ENCODE assay signal across 15 cellular contexts in the genomic region with DNA sequence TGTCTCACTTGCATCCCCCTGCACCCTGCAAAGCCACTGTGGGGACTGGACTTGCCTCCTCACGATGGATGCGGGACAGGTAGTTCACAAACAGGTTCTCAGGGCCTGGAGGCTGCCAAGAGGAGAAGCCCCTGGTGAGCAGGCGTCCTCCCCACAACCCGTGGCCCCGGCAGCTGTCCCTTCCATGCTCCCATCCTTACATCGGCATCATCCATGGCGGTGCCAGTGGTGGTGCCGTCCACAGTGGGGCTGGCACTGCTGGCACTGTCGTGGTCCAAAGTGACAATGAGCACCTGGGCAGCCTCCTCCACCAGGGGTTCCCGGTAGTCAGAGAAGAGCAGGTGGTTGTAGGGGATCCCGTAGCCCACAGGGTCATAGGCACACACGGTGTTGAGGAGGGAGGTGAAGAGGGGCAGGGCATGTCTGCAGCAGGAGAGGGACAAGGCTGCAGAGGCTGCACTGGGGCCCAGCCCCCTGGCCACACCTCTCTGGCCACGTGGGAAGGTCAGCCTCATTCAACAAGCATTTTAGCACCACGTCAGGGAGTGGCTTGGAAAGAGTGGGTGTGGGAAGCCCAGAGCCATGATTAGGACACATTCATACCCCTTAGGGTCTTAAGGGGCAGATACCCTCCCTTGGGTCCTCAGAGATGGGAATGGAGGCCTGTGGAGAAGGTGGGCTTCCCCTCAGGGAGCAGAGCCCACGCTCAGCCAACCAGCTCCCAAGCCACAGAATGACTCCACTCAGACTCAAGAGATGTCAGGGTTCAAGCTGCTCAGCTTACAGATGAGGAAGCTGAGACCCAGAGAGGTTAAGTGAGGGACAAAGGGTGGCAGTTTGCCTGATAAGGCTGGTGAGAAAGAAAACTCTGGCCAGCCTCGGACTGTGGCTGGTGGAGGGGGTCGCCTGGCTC. TPM values are rescaled to one million over a fixed set of nuclear protein-coding genes. Genes with fewer than 3 reads are reported as not detected.
DNase-seq lines count a peak whose midpoint lies in the region; ATAC-seq, FAIRE-seq and TF ChIP-seq lines count a peak whose summit lies in the region.
"Had no signal": no experiment of that assay in that cellular context is flagged by ENCODE, and none has a peak within 500 bp of the region (broad histone marks: within the 10 kb centered on the region; RNA-seq: fewer than 3 reads in every experiment).

No MANE protein-coding gene starts in this region.

- TF ChIP-seq POLR2A in breast epithelium (IDR thresholded peaks at IDR 0.05), result no peak
- no peak for TF ChIP-seq POLR2A in H1 (IDR thresholded peaks at IDR 0.05; ENCODE audit: control extremely low read depth in 1 of 2, low read depth in 2 of 2, low read length in 2 of 2)

- H3K4me3 Mint-ChIP-seq in MCF 10A (ENCODE audit: unreplicated experiment), result no peak overlapping the region
- no peak overlapping the region for H3K4me3 Mint-ChIP-seq in GM23338
- H3K4me3 Mint-ChIP-seq: activated B cell treated with CpG ODN at 0.5 μM for 24 hours had no signal

- peak overlapping the region; percentile 81; the same call in 1 of the 2 replicates for H2BK15ac ChIP-seq in H1 (ENCODE audit: low read length)

- H4K8ac ChIP-seq in H1 (ENCODE audit: extremely low read depth, insufficient read depth, low read length), result no peak overlapping the region

- FAIRE-seq in H1 (lab: Jason Lieb, UNC), result no peak
- FAIRE-seq in urothelium cell line (lab: Jason Lieb, UNC), result peak; percentile 61

- 0 out of 2 replicates have a peak, but pooled peaks cover under 1% of the 10 kb centered on the region for H3K23me2 ChIP-seq in H1 (ENCODE audit: low read depth, low read length)

- H3K27me3 ChIP-seq in breast epithelium, result no peaks in the 10 kb centered on the region
- no peaks in the 10 kb centered on the region for H3K27me3 ChIP-seq in OCI-LY3 (ENCODE audit: low read depth, low read length)
- H3K27me3 ChIP-seq in H1 (replicated peaks in 1 of 4; ENCODE audit: control insufficient read depth in 3 of 4, extremely low read depth in 1 of 4, insufficient read depth in 3 of 4, low read length in 3 of 4), result peaks cover 0 to 5% (median 2%) of the 10 kb centered on the region in 4 experiments; a peak in 3 of 7 replicates
- peaks cover 6% of the 10 kb centered on the region; the same call in 1 of the 2 replicates for H3K27me3 ChIP-seq in GM23338 (ENCODE audit: insufficient read depth)
- H3K27me3 ChIP-seq: upper lobe of left lung had no signal

- intact Hi-C loops in MCF 10A (cut with micrococcal nuclease), result loop anchor here (2.0 kb wide), 3 partner anchors 87 to 211 kb away; partner anchors contain the start of genes ARMC7, ATP5PD, KCTD2 and NHERF1
- intact Hi-C loops in breast epithelium (cut with DNase I; ENCODE audit: low total_unique reads), result no loop called here

- no peak overlapping the region for H3K27ac ChIP-seq in breast epithelium
- H3K27ac ChIP-seq in OCI-LY3 (ENCODE audit: low read length), result no peak overlapping the region
- no peak overlapping the region for H3K27ac ChIP-seq in H1 (ENCODE audit: low read depth, low read length)
- H3K27ac ChIP-seq in GM23338 (ENCODE audit: low read depth), result no peak overlapping the region
- H3K27ac ChIP-seq: gastroesophageal sphincter, SJCRH30 had no signal

- 79% methylated on average over 17 of the region's 17 CpGs; no CpG with 5 or more reads in 1 of the 2 experiments for WGBS in H1 (ENCODE audit: extremely low coverage in 1 of 2, insufficient coverage in 1 of 2, insufficient read length in 1 of 2, insufficient replicate concordance in 2 of 2, low coverage in 1 of 2, low lambda C conversion rate in 2 of 2, missing lambda C conversion rate in 1 of 2), 2 experiments

- H4K20me1 ChIP-seq in OCI-LY3 (ENCODE audit: insufficient read depth, low read length), result no peaks in the 10 kb centered on the region
- H4K20me1 ChIP-seq in H1 (replicated peaks in 1 of 2; ENCODE audit: control insufficient read depth in 1 of 2, insufficient read depth in 2 of 2, low read length in 2 of 2), result peaks cover 0 to 2% of the 10 kb centered on the region in 2 experiments
- H4K20me1 ChIP-seq in GM23338 (replicated peaks; ENCODE audit: insufficient read depth), result no peaks in the 10 kb centered on the region

- no peak for TF ChIP-seq EP300 in H1 (IDR thresholded peaks at IDR 0.05; ENCODE audit: borderline replicate concordance in 1 of 2, low read depth in 2 of 2, low read length in 2 of 2)

- ATAC-seq in GM23338, result no peak
- ATAC-seq: gastroesophageal sphincter had no signal

- H3K27me3 Mint-ChIP-seq in MCF 10A (ENCODE audit: insufficient read depth, unreplicated experiment), result no peaks in the 10 kb centered on the region
- H3K27me3 Mint-ChIP-seq in GM23338 (ENCODE audit: insufficient read depth, low read depth, poor library complexity), result peaks cover 16% of the 10 kb centered on the region

- H3K36me3 ChIP-seq in breast epithelium (no peaks in the 10 kb centered on the region), OCI-LY3 (replicated peaks; ENCODE audit: low read depth, low read length) (no peaks in the 10 kb centered on the region), H1 (ENCODE audit: control insufficient read depth in 2 of 4, insufficient read depth in 4 of 4, low read length in 3 of 4) (no peaks in the 10 kb centered on the region), GM23338 (ENCODE audit: insufficient read depth) (no peaks in the 10 kb centered on the region)
- H3K36me3 ChIP-seq: SJCRH30 had no signal

- H4K5ac ChIP-seq in H1 (ENCODE audit: insufficient read length, low read depth, low read length), result no peak overlapping the region

- TF ChIP-seq CTCF in MCF 10A (IDR thresholded peaks at IDR 0.05; ENCODE audit: unreplicated experiment), result no peak
- TF ChIP-seq CTCF in breast epithelium (IDR thresholded peaks at IDR 0.05), result no peak
- no peak for TF ChIP-seq CTCF in OCI-LY3 (IDR thresholded peaks at IDR 0.05; ENCODE audit: low read depth, low read length)
- no peak for TF ChIP-seq CTCF in H1 (IDR thresholded peaks at IDR 0.05; ENCODE audit: control extremely low read depth in 1 of 3, insufficient read depth in 1 of 3, low read depth in 1 of 3, low read length in 3 of 3)
- TF ChIP-seq CTCF in GM23338 (conservative IDR thresholded peaks at IDR 0.05; ENCODE audit: low read depth in 2 of 2), result no peak

- H4K91ac ChIP-seq in H1 (replicated peaks; ENCODE audit: insufficient read length, low read length), result no peak overlapping the region

- no peak overlapping the region for H3K27ac Mint-ChIP-seq in MCF 10A (ENCODE audit: low read depth, unreplicated experiment)
- H3K27ac Mint-ChIP-seq in GM23338, result no peak overlapping the region
- H3K27ac Mint-ChIP-seq: activated B cell treated with CpG ODN at 0.5 μM for 24 hours had no signal

- H3K4me2 ChIP-seq in OCI-LY3 (ENCODE audit: low read length) (peak overlapping the region; percentile 64; the same call in 1 of the 2 replicates), H1 (ENCODE audit: insufficient read depth in 1 of 2, low read depth in 2 of 2, low read length in 2 of 2) (no peak overlapping the region), GM23338 (no peak overlapping the region)

- CTCF ChIA-PET in MCF 10A (lab: Yijun Ruan, JAX), result interaction anchor here (0.5 to 8.6 kb wide), 29 partner anchors 9 to 496 kb away, joined by 3 to 233 read pairs (median 5); partner anchors contain the start of genes HID1, MRPL58, OTOP2 and USH1G
- CTCF ChIA-PET in H1 (lab: Charles Lee; ENCODE audit: partially characterized antibody), result interaction anchor here (0.6 to 27.2 kb wide), 46 partner anchors 10 to 457 kb away, joined by 3 to 1072 read pairs (median 6); partner anchors contain the start of genes ARMC7, CDR2L, FADS6 and HID1

- peak; percentile 34 for DNase-seq in MCF 10A (ENCODE audit: unreplicated experiment)
- DNase-seq in breast epithelium (ENCODE audit: low spot score in 2 of 2), result no peak
- no peak for DNase-seq in H1 (ENCODE audit: low read depth in 1 of 2, low spot score in 2 of 2)
- peak; percentile 41 for DNase-seq in urothelium cell line (ENCODE audit: low spot score)
- DNase-seq in H4 (ENCODE audit: low spot score), result no peak
- DNase-seq in GM23338 (ENCODE audit: low spot score), result no peak
- no peak for DNase-seq in cortex of kidney (lab: John Stamatoyannopoulos, UW)
- DNase-seq: aorta, NCI-H1048 had no signal

- H3K4me1 Mint-ChIP-seq in MCF 10A (ENCODE audit: insufficient read depth, unreplicated experiment) (peaks cover 15% of the 10 kb centered on the region), GM23338 (peaks cover 2% of the 10 kb centered on the region)

- no peak overlapping the region for H3K23ac ChIP-seq in H1 (ENCODE audit: insufficient read length)

- H3K4me1 ChIP-seq in breast epithelium (no peaks in the 10 kb centered on the region), OCI-LY3 (ENCODE audit: low read length) (peaks cover 10% of the 10 kb centered on the region), H1 (replicated peaks in 1 of 4; ENCODE audit: control insufficient read depth in 3 of 4, insufficient read depth in 4 of 4, low read length in 3 of 4) (peaks cover 0 to 7% (median 1%) of the 10 kb centered on the region in 4 experiments; a peak in 4 of 7 replicates), GM23338 (ENCODE audit: insufficient read depth) (peaks cover 3% of the 10 kb centered on the region; the same call in 1 of the 2 replicates)
- H3K4me1 ChIP-seq: SJCRH30 had no signal

- H3K9me3 Mint-ChIP-seq in MCF 10A (ENCODE audit: unreplicated experiment), result no peaks in the 10 kb centered on the region
- no peaks in the 10 kb centered on the region for H3K9me3 Mint-ChIP-seq in GM23338
- H3K9me3 Mint-ChIP-seq: activated B cell treated with CpG ODN at 0.5 μM for 24 hours had no signal

- H2AK5ac ChIP-seq in H1 (ENCODE audit: low read depth, low read length), result no peak overlapping the region

- no peak overlapping the region for H3K9ac ChIP-seq in OCI-LY3 (ENCODE audit: low read length)
- H3K9ac ChIP-seq in H1 (replicated peaks in 1 of 4; ENCODE audit: extremely low read depth in 1 of 4, low read depth in 3 of 4, low read length in 3 of 4), result no peak overlapping the region

- peak overlapping the region; percentile 51; the same call in 1 of the 2 replicates for H2AFZ ChIP-seq in OCI-LY3 (ENCODE audit: low read depth, low read length)
- no peak overlapping the region for H2AFZ ChIP-seq in H1 (ENCODE audit: low read length)
- H2AFZ ChIP-seq in GM23338, result no peak overlapping the region

- no peaks in the 10 kb centered on the region for H3K36me3 Mint-ChIP-seq in MCF 10A (ENCODE audit: insufficient read depth, unreplicated experiment)
- H3K36me3 Mint-ChIP-seq in GM23338 (ENCODE audit: low read depth), result no peaks in the 10 kb centered on the region; the same call in 2 of the 3 replicates

- H3K79me1 ChIP-seq in H1 (ENCODE audit: low read depth, low read length), result no peaks in the 10 kb centered on the region

- no peaks in the 10 kb centered on the region for H3F3A ChIP-seq in GM23338 (replicated peaks; ENCODE audit: low read depth)

- TF ChIP-seq RAD21 in H1 (IDR thresholded peaks at IDR 0.05 in 1 of 2, conservative IDR thresholded peaks at IDR 0.05 in 1 of 2; ENCODE audit: low read depth in 2 of 2, low read length in 2 of 2), result no peak

- H3K56ac ChIP-seq in H1 (replicated peaks; ENCODE audit: insufficient read length, low read depth, low read length), result no peak overlapping the region

- no peaks in the 10 kb centered on the region for H3K9me3 ChIP-seq in breast epithelium
- H3K9me3 ChIP-seq in OCI-LY3 (ENCODE audit: insufficient read depth, low read length), result no peaks in the 10 kb centered on the region
- H3K9me3 ChIP-seq in H1 (ENCODE audit: insufficient read depth in 2 of 2, low read depth in 1 of 2, low read length in 1 of 2), result no peaks in the 10 kb centered on the region
- H3K9me3 ChIP-seq: gastroesophageal sphincter, SJCRH30 had no signal

- POLR2A ChIA-PET in MCF 10A (lab: Yijun Ruan, JAX) (interaction anchor here (0.6 to 3.0 kb wide), 12 partner anchors 15 to 311 kb away, joined by 3 to 20 read pairs (median 6); partner anchors contain the start of genes ATP5PD, CDR2L, FDXR and KCTD2), H1 (lab: Charles Lee; ENCODE audit: partially characterized antibody) (interaction anchor here (0.6 to 2.5 kb wide), 7 partner anchors 9 to 203 kb away, joined by 3 to 37 read pairs (median 3); partner anchors contain the start of genes HID1, MRPL58 and OTOP2)

- H2BK120ac ChIP-seq in H1 (replicated peaks; ENCODE audit: low read depth, low read length), result no peak overlapping the region

- no peak overlapping the region for H2BK20ac ChIP-seq in H1 (ENCODE audit: low read length)

- H3K18ac ChIP-seq in H1 (ENCODE audit: extremely low read depth, low read length), result no peak overlapping the region

- H2BK5ac ChIP-seq in H1 (ENCODE audit: low read depth, low read length), result no peak overlapping the region; the same call in 1 of the 2 replicates

- no peak overlapping the region for H3K14ac ChIP-seq in H1 (ENCODE audit: insufficient read length)

- H3K4me3 ChIP-seq in breast epithelium (no peak overlapping the region), OCI-LY3 (ENCODE audit: low read length) (no peak overlapping the region), H1 (ENCODE audit: extremely low read depth in 1 of 4, insufficient read depth in 2 of 4, low read depth in 3 of 4, low read length in 4 of 4) (no peak overlapping the region), GM23338 (no peak overlapping the region)
- H3K4me3 ChIP-seq: gastroesophageal sphincter, SJCRH30, smooth muscle cell, upper lobe of left lung had no signal

- no peak overlapping the region for H3K4ac ChIP-seq in H1 (replicated peaks; ENCODE audit: insufficient read length, low read depth, low read length)

- H3K79me2 ChIP-seq in OCI-LY3 (ENCODE audit: low read length) (no peaks in the 10 kb centered on the region), H1 (ENCODE audit: control insufficient read depth in 1 of 2, insufficient read depth in 2 of 2, low read length in 2 of 2) (no peaks in the 10 kb centered on the region), GM23338 (replicated peaks; ENCODE audit: insufficient read depth) (no peaks in the 10 kb centered on the region)

- H2BK12ac ChIP-seq in H1 (ENCODE audit: low read depth, low read length), result peak overlapping the region; percentile 12; the same call in 1 of the 2 replicates

- no peaks in the 10 kb centered on the region for H3K9me2 ChIP-seq in GM23338 (ENCODE audit: insufficient read depth)

- no TSS peak for BruUV-seq in MCF 10A (replicated peaks; lab: Mats Ljungman, UMichigan)

RNA-seq across cellular contexts. Expression of gene HID1, which starts 12.5 kb away (rescaled TPM):
- 3.2 and 7.0 TPM in 2 replicates for total RNA-seq in MCF 10A (2022)
- total RNA-seq in breast epithelium, result 10 to 100 TPM in 2 of 3 donors, 1 to 10 TPM in 1; 6.1 to 46.5 (median 37.3) TPM
- total RNA-seq in H1 (2021; fragmentation: NEBNext Ultra II Directional; extraction: Animal tissue kit (Norgen Biotek cat#: 25700)), result 13.8 and 15.1 TPM in 2 replicates
- 25.9 and 36.3 TPM in 2 replicates for polyA plus RNA-seq in H1 (2011; rRNA removed)
- 10.1 TPM for polyA plus RNA-seq in H1 (2011; cell fraction: cytosol; rRNA removed)
- polyA plus RNA-seq in H1 (2011; cell fraction: nucleus; rRNA removed), result 51.4 TPM
- polyA plus RNA-seq in H1 (2012, experiment 1 of 2), result 8.8 to 16.5 TPM (median 15.2 TPM) in 4 replicates
- polyA plus RNA-seq in H1 (2012, experiment 2 of 2), result 12.7 TPM
- polyA plus RNA-seq in H1 (2013, experiment 1 of 2), result 10.6 TPM
- polyA plus RNA-seq in H1 (2013, experiment 2 of 2), result 10.6 TPM
- 17.9 and 18.9 TPM in 2 replicates for polyA minus RNA-seq in H1 (2011; rRNA and poly(A)+ RNA removed)
- polyA minus RNA-seq in H1 (2011; cell fraction: cytosol; rRNA and poly(A)+ RNA removed), result 8.1 TPM
- 17.8 TPM for polyA minus RNA-seq in H1 (2011; cell fraction: nucleus; rRNA and poly(A)+ RNA removed)
- 0.15 TPM in 1 of 2 replicates, not detected in the other for total RNA-seq in H4 (2014; rRNA removed; shearing (Covaris generic))
- total RNA-seq in GM23338 (2014; rRNA removed; shearing (Covaris generic)), result 6.3 and 8.7 TPM in 2 replicates
- polyA plus RNA-seq in GM23338 (2016; fragmentation: Nextera tagmentation; extraction: Ambion mirVana), result 9.0 and 10.9 TPM in 2 replicates

RNA-seq across cellular contexts. Expression of gene OTOP3, which starts 24.4 kb away (rescaled TPM):
- total RNA-seq in MCF 10A (2022) (not detected in 2 replicates), breast epithelium (not detected)
- total RNA-seq in H1 (2021; fragmentation: NEBNext Ultra II Directional; extraction: Animal tissue kit (Norgen Biotek cat#: 25700)), result not detected in 2 replicates
- polyA plus RNA-seq in H1 (2011; rRNA removed) (0.05 and 0.09 TPM in 2 replicates), GM23338 (2016; fragmentation: Nextera tagmentation; extraction: Ambion mirVana) (not detected in 2 replicates)
- 0.04 TPM for polyA plus RNA-seq in H1 (2011; cell fraction: cytosol; rRNA removed)
- not detected for polyA plus RNA-seq in H1 (2011; cell fraction: nucleus; rRNA removed)
- polyA plus RNA-seq in H1 (2012, experiment 1 of 2), result not detected in 4 replicates
- polyA plus RNA-seq in H1 (2012, experiment 2 of 2), result not detected
- polyA plus RNA-seq in H1 (2013, experiment 1 of 2), result 0.02 TPM
- polyA plus RNA-seq in H1 (2013, experiment 2 of 2), result not detected
- polyA minus RNA-seq in H1 (2011; rRNA and poly(A)+ RNA removed), result not detected in 2 replicates
- polyA minus RNA-seq in H1 (2011; cell fraction: cytosol; rRNA and poly(A)+ RNA removed), result not detected
- not detected for polyA minus RNA-seq in H1 (2011; cell fraction: nucleus; rRNA and poly(A)+ RNA removed)
- not detected in 2 replicates for total RNA-seq in H4 (2014; rRNA removed; shearing (Covaris generic))
- not detected in 2 replicates for total RNA-seq in GM23338 (2014; rRNA removed; shearing (Covaris generic))
- total RNA-seq: activated B cell treated with CpG ODN at 0.5 μM for 24 hours, aorta, SJCRH30, smooth muscle cell, upper lobe of left lung had no signal
- polyA plus RNA-seq: smooth muscle cell had no signal

RNA-seq across cellular contexts. Expression of gene CDR2L, which starts 27.4 kb away (rescaled TPM):
- total RNA-seq in MCF 10A (2022), result 3.4 and 4.1 TPM in 2 replicates
- total RNA-seq in breast epithelium, result 10 to 100 TPM in 1 of 3 donors, 1 to 10 TPM in 2; 8.0 to 13.1 (median 9.2) TPM
- total RNA-seq in H1 (2021; fragmentation: NEBNext Ultra II Directional; extraction: Animal tissue kit (Norgen Biotek cat#: 25700)), result 38.1 and 40.5 TPM in 2 replicates
- 20.4 and 26.8 TPM in 2 replicates for polyA plus RNA-seq in H1 (2011; rRNA removed)
- 18.7 TPM for polyA plus RNA-seq in H1 (2011; cell fraction: cytosol; rRNA removed)
- polyA plus RNA-seq in H1 (2011; cell fraction: nucleus; rRNA removed), result 23.7 TPM
- polyA plus RNA-seq in H1 (2012, experiment 1 of 2), result 20.6 to 28.4 TPM (median 25.9 TPM) in 4 replicates
- polyA plus RNA-seq in H1 (2012, experiment 2 of 2), result 25.8 TPM
- 20.0 TPM for polyA plus RNA-seq in H1 (2013, experiment 1 of 2)
- polyA plus RNA-seq in H1 (2013, experiment 2 of 2), result 19.3 TPM
- polyA minus RNA-seq in H1 (2011; rRNA and poly(A)+ RNA removed), result 8.6 and 12.3 TPM in 2 replicates
- 16.4 TPM for polyA minus RNA-seq in H1 (2011; cell fraction: cytosol; rRNA and poly(A)+ RNA removed)
- 10.2 TPM for polyA minus RNA-seq in H1 (2011; cell fraction: nucleus; rRNA and poly(A)+ RNA removed)
- total RNA-seq in H4 (2014; rRNA removed; shearing (Covaris generic)), result 3.3 and 5.8 TPM in 2 replicates
- 34.4 and 35.8 TPM in 2 replicates for total RNA-seq in GM23338 (2014; rRNA removed; shearing (Covaris generic))
- polyA plus RNA-seq in GM23338 (2016; fragmentation: Nextera tagmentation; extraction: Ambion mirVana), result 17.7 and 18.3 TPM in 2 replicates
- total RNA-seq: activated B cell treated with CpG ODN at 0.5 μM for 24 hours had no signal

RNA-seq across cellular contexts. Expression of gene OTOP2, which starts 36.0 kb away (rescaled TPM):
- not detected in 2 replicates for total RNA-seq in MCF 10A (2022)
- under 1 TPM in 1 of 3 donors, not detected in 2; 0.33 TPM for total RNA-seq in breast epithelium
- not detected in 2 replicates for total RNA-seq in H1 (2021; fragmentation: NEBNext Ultra II Directional; extraction: Animal tissue kit (Norgen Biotek cat#: 25700))
- polyA plus RNA-seq in H1 (2011; rRNA removed), result 0.23 and 0.27 TPM in 2 replicates
- polyA plus RNA-seq in H1 (2011; cell fraction: cytosol; rRNA removed), result 0.23 TPM
- 0.37 TPM for polyA plus RNA-seq in H1 (2011; cell fraction: nucleus; rRNA removed)
- polyA plus RNA-seq in H1 (2012, experiment 1 of 2), result 0.11 to 0.18 TPM (median 0.16 TPM) in 3 of 4 replicates, not detected in the other
- polyA plus RNA-seq in H1 (2012, experiment 2 of 2), result not detected
- not detected for polyA plus RNA-seq in H1 (2013, experiment 1 of 2)
- 0.06 TPM for polyA plus RNA-seq in H1 (2013, experiment 2 of 2)
- not detected in 2 replicates for polyA minus RNA-seq in H1 (2011; rRNA and poly(A)+ RNA removed)
- polyA minus RNA-seq in H1 (2011; cell fraction: cytosol; rRNA and poly(A)+ RNA removed), result not detected
- not detected for polyA minus RNA-seq in H1 (2011; cell fraction: nucleus; rRNA and poly(A)+ RNA removed)
- not detected in 2 replicates for total RNA-seq in H4 (2014; rRNA removed; shearing (Covaris generic))
- total RNA-seq in GM23338 (2014; rRNA removed; shearing (Covaris generic)), result not detected in 2 replicates
- not detected in 2 replicates for polyA plus RNA-seq in GM23338 (2016; fragmentation: Nextera tagmentation; extraction: Ambion mirVana)
- total RNA-seq: activated B cell treated with CpG ODN at 0.5 μM for 24 hours, aorta, gastroesophageal sphincter, SJCRH30, smooth muscle cell, upper lobe of left lung had no signal
- polyA plus RNA-seq: smooth muscle cell had no signal

RNA-seq across cellular contexts. Expression of gene USH1G, which starts 37.0 kb away (rescaled TPM):
- not detected in 2 replicates for total RNA-seq in MCF 10A (2022)
- not detected for total RNA-seq in breast epithelium
- total RNA-seq in H1 (2021; fragmentation: NEBNext Ultra II Directional; extraction: Animal tissue kit (Norgen Biotek cat#: 25700)), result 1.6 and 1.7 TPM in 2 replicates
- 4.3 and 5.0 TPM in 2 replicates for polyA plus RNA-seq in H1 (2011; rRNA removed)
- polyA plus RNA-seq in H1 (2011; cell fraction: cytosol; rRNA removed), result 3.5 TPM
- polyA plus RNA-seq in H1 (2011; cell fraction: nucleus; rRNA removed), result 3.5 TPM
- 1.3 to 2.8 TPM (median 2.0 TPM) in 4 replicates for polyA plus RNA-seq in H1 (2012, experiment 1 of 2)
- 1.9 TPM for polyA plus RNA-seq in H1 (2012, experiment 2 of 2)
- polyA plus RNA-seq in H1 (2013, experiment 1 of 2), result 0.61 TPM
- polyA plus RNA-seq in H1 (2013, experiment 2 of 2), result 0.70 TPM
- 5.1 and 8.8 TPM in 2 replicates for polyA minus RNA-seq in H1 (2011; rRNA and poly(A)+ RNA removed)
- polyA minus RNA-seq in H1 (2011; cell fraction: cytosol; rRNA and poly(A)+ RNA removed), result 3.7 TPM
- 4.2 TPM for polyA minus RNA-seq in H1 (2011; cell fraction: nucleus; rRNA and poly(A)+ RNA removed)
- 0.54 TPM in 1 of 2 replicates, not detected in the other for total RNA-seq in H4 (2014; rRNA removed; shearing (Covaris generic))
- total RNA-seq in GM23338 (2014; rRNA removed; shearing (Covaris generic)), result 1.7 and 3.5 TPM in 2 replicates
- polyA plus RNA-seq in GM23338 (2016; fragmentation: Nextera tagmentation; extraction: Ambion mirVana), result 0.28 and 0.34 TPM in 2 replicates
- total RNA-seq: activated B cell treated with CpG ODN at 0.5 μM for 24 hours, aorta, gastroesophageal sphincter had no signal

Comparison
In these comparisons a context has a peak if more than half of its experiments do, and no peak if none do; other contexts are left out.
1. DNase-seq: peak in MCF 10A (single experiment) and urothelium cell line (single experiment); none in breast epithelium (0 of 2), H1 (0 of 2), H4 (single experiment), GM23338 (single experiment) and cortex of kidney (single experiment).